ENCODE assay signal across 15 cellular contexts in the genomic region with DNA sequence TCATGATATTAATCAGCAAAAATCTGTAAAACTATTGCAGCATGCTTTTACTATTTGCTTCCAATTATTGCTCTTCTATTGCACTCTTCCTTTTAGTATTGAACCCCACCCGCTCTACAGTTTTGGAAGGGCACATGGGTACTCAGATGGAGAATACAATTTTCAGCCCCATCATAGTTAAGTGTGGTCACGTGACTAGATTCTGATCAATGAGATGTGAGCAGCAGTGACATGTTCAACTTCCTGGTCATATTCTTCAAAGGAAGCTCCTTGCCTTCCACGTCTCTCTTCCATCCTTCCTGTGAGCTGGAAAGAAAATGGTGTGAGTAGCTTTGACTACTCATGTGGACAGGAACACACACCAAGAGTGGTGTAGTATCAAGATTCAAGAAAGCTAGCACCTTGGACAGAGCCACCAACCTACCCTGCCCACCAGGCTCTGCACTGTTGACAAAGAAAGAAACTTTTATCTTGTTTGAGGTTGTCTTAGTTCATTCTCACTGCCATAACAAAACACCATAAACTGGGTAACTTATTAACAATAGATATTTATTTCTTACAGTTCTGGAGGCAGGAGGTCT. TPM values are rescaled to one million over a fixed set of nuclear protein-coding genes. Genes with fewer than 3 reads are reported as not detected.
DNase-seq lines count a peak whose midpoint lies in the region; ATAC-seq and TF ChIP-seq lines count a peak whose summit lies in the region.
"Had no signal": no experiment of that assay in that cellular context is flagged by ENCODE, and none has a peak within 500 bp of the region (broad histone marks: within the 10 kb centered on the region; RNA-seq: fewer than 3 reads in every experiment).

No MANE protein-coding gene starts in this region.

- H3K4me3 ChIP-seq in astrocyte of the spinal cord (ENCODE audit: low read depth, low read length) (no peak overlapping the region), testis (no peak overlapping the region)
- H3K4me3 ChIP-seq: colonic mucosa had no signal

- TF ChIP-seq CTCF in astrocyte of the spinal cord (IDR thresholded peaks at IDR 0.05; ENCODE audit: low read depth, low read length): no peak
- no peak for TF ChIP-seq CTCF in testis (IDR thresholded peaks at IDR 0.05)

- TF ChIP-seq EP300 in Ishikawa (IDR thresholded peaks at IDR 0.05; ENCODE audit: borderline replicate concordance): no peak

- no peak for ATAC-seq in HG03108 (IDR thresholded peaks at IDR 0.05; ENCODE audit: unreplicated experiment)
- no peak for ATAC-seq in HG02870 (IDR thresholded peaks at IDR 0.05; ENCODE audit: unreplicated experiment)
- ATAC-seq: stimulated activated naive CD8-positive, alpha-beta T cell treated with anti-CD3 and anti-CD28 coated beads, Interleukin-15, amount 100 ng/mL, for 72 hours had no signal

- peaks cover 38% of the 10 kb centered on the region for H3K27me3 Mint-ChIP-seq in T-helper 2 cell treated with Interferon-gamma antibody and Interleukin-4, amounts not matched to agents 5 μg/mL and 100 μg/mL, for 36 hours (ENCODE audit: low read depth)

- intact Hi-C loops in testis (cut with DNase I; ENCODE audit: low total_unique reads): no loop called here

- H3K4me1 ChIP-seq in testis: peaks cover 8% of the 10 kb centered on the region
- H3K4me1 ChIP-seq: colonic mucosa had no signal

- 70 to 72% methylated on average over 3 of the region's 3 CpGs for WGBS in testis, 2 donors

- H3K9me3 ChIP-seq in testis: no peaks in the 10 kb centered on the region
- H3K9me3 ChIP-seq: colonic mucosa had no signal

- H3K36me3 ChIP-seq in testis (ENCODE audit: low read depth, missing control alignments): no peaks in the 10 kb centered on the region
- H3K36me3 ChIP-seq: colonic mucosa had no signal

- no peak for TF ChIP-seq POLR2A in testis (IDR thresholded peaks at IDR 0.05)

- no peak for TF ChIP-seq RAD21 in Ishikawa (IDR thresholded peaks at IDR 0.05; ENCODE audit: low read depth)

- H3K9me3 Mint-ChIP-seq in T-helper 2 cell treated with Interferon-gamma antibody and Interleukin-4, amounts not matched to agents 5 μg/mL and 100 μg/mL, for 36 hours: no peaks in the 10 kb centered on the region
- H3K9me3 Mint-ChIP-seq: stimulated activated naive CD8-positive, alpha-beta T cell treated with anti-CD3 and anti-CD28 coated beads, Interleukin-15, amount 100 ng/mL, for 72 hours had no signal

- in situ Hi-C loops in astrocyte of the spinal cord (cut with HindIII; ENCODE audit: low sequenced_read_pairs): no loop called here

- no peak overlapping the region for H3K4me3 Mint-ChIP-seq in T-helper 2 cell treated with Interferon-gamma antibody and Interleukin-4, amounts not matched to agents 5 μg/mL and 100 μg/mL, for 36 hours
- H3K4me3 Mint-ChIP-seq: IgD-negative memory B cell; stimulated activated naive CD8-positive, alpha-beta T cell treated with anti-CD3 and anti-CD28 coated beads, Interleukin-15, amount 100 ng/mL, for 72 hours had no signal

- DNase-seq in EH (ENCODE audit: low read depth) (peak; percentile 14), astrocyte of the spinal cord (ENCODE audit: low read depth, low spot score) (peak; percentile 32), left kidney (ENCODE audit: low read depth, low spot score) (peak; percentile 83), testis (no peak)
- DNase-seq in T-helper 2 cell treated with Interferon-gamma antibody and Interleukin-4, amounts not matched to agents 5 μg/mL and 100 μg/mL, for 36 hours (ENCODE audit: low spot score): no peak
- DNase-seq: activated naive CD4-positive, alpha-beta T cell treated with anti-CD3 and anti-CD28 coated beads, Interleukin-2, amount 50 U/mL, for 16 hours; colonic mucosa; EL; NCI-H1694 treated with DMSO at 0.1 percent for 48 hours; NCI-H526 treated with DMSO at 0.1 percent for 48 hours; stimulated activated naive CD8-positive, alpha-beta T cell treated with anti-CD3 and anti-CD28 coated beads, Interleukin-15, amount 100 ng/mL, for 72 hours had no signal

- H3K27me3 ChIP-seq in testis: no peaks in the 10 kb centered on the region

- H3K4me1 Mint-ChIP-seq in T-helper 2 cell treated with Interferon-gamma antibody and Interleukin-4, amounts not matched to agents 5 μg/mL and 100 μg/mL, for 36 hours (ENCODE audit: low read depth): peaks cover 18% of the 10 kb centered on the region

- H3K27ac ChIP-seq in testis: no peak overlapping the region
- H3K27ac ChIP-seq: colonic mucosa had no signal

- H3K36me3 Mint-ChIP-seq in T-helper 2 cell treated with Interferon-gamma antibody and Interleukin-4, amounts not matched to agents 5 μg/mL and 100 μg/mL, for 36 hours (ENCODE audit: low read depth): no peaks in the 10 kb centered on the region

- H3K27ac Mint-ChIP-seq in T-helper 2 cell treated with Interferon-gamma antibody and Interleukin-4, amounts not matched to agents 5 μg/mL and 100 μg/mL, for 36 hours: no peak overlapping the region
- H3K27ac Mint-ChIP-seq: IgD-negative memory B cell; stimulated activated naive CD8-positive, alpha-beta T cell treated with anti-CD3 and anti-CD28 coated beads, Interleukin-15, amount 100 ng/mL, for 72 hours had no signal

TF ChIP-seq in Ishikawa, 13 proteins besides CTCF, POLR2A, EP300 and RAD21:
- TF ChIP-seq YY1 (IDR thresholded peaks at IDR 0.05; ENCODE audit: low read depth): no peak
- TF ChIP-seq, protein P1, sequence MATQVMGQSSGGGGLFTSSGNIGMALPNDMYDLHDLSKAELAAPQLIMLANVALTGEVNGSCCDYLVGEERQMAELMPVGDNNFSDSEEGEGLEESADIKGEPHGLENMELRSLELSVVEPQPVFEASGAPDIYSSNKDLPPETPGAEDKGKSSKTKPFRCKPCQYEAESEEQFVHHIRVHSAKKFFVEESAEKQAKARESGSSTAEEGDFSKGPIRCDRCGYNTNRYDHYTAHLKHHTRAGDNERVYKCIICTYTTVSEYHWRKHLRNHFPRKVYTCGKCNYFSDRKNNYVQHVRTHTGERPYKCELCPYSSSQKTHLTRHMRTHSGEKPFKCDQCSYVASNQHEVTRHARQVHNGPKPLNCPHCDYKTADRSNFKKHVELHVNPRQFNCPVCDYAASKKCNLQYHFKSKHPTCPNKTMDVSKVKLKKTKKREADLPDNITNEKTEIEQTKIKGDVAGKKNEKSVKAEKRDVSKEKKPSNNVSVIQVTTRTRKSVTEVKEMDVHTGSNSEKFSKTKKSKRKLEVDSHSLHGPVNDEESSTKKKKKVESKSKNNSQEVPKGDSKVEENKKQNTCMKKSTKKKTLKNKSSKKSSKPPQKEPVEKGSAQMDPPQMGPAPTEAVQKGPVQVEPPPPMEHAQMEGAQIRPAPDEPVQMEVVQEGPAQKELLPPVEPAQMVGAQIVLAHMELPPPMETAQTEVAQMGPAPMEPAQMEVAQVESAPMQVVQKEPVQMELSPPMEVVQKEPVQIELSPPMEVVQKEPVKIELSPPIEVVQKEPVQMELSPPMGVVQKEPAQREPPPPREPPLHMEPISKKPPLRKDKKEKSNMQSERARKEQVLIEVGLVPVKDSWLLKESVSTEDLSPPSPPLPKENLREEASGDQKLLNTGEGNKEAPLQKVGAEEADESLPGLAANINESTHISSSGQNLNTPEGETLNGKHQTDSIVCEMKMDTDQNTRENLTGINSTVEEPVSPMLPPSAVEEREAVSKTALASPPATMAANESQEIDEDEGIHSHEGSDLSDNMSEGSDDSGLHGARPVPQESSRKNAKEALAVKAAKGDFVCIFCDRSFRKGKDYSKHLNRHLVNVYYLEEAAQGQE (IDR thresholded peaks at IDR 0.05; ENCODE audit: low read depth): peak; percentile 83
TF ChIP-seq in Ishikawa: peak in this region for 1.

RNA-seq across cellular contexts. Expression of a gene that starts 3.7 kb away (rescaled TPM):
- 1 to 10 TPM in 1 of 2 donors, under 1 TPM in 1; 0.56 to 1.7 TPM for total RNA-seq in testis
- 4.5 TPM for polyA plus RNA-seq in testis (ENCODE audit: insufficient read depth, low read depth, low replicate concordance)
- polyA plus RNA-seq: IgD-negative memory B cell had no signal

Comparison
In these comparisons a context has a peak if more than half of its experiments do, and no peak if none do; other contexts are left out.
1. DNase-seq: peak in EH (single experiment), astrocyte of the spinal cord (single experiment) and left kidney (single experiment); none in testis (single experiment) and T-helper 2 cell treated with Interferon-gamma antibody and Interleukin-4, amounts not matched to agents 5 μg/mL and 100 μg/mL, for 36 hours (single experiment).